8 cellular contexts compared by ENCODE assay signal in the genomic region with DNA sequence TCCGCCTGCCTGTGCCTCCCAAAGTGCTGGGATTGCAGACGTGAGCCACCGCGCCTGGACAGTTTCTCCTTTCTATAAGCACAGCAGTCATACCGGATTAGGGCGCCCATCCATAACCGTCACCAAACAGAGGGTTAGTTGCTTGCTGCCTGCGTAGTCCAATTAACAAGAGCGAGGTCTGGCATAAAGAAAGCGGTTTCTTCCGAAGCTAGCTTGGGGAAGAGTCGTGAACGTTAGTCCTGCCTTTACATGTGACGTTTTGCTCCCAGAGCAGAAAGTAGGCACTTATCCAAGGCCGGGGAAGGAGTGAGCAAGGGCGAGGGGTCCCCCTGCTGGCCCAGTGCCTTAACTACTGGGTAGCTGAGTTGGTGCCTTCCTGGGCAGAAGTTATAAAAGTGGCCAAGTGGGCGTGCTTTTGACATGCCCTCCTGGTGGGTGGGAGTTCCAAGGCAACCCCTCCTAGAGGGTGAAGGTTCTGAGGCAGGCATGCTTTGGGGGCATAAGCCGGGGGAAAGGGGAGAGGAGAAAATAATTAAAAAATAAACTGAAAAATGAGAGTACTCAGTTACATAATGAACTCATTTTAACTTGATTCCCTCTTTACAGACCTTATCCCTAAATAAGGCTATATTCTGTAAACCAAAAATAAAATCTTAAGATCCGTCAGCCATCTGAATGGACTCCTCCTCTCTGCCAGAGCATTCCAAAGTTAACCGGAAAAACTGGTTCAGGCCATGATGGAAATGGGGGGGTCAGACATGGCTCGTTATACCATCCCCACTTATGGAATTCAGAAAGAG.
DNase-seq lines count a peak whose midpoint lies in the region; ATAC-seq, FAIRE-seq and TF ChIP-seq lines count a peak whose summit lies in the region.

No MANE protein-coding gene starts in this region.

- H3K36me3 ChIP-seq in Karpas-422 (ENCODE audit: insufficient read depth, low read length) (no peaks in the 10 kb centered on the region), stomach smooth muscle (ENCODE audit: control insufficient read depth in 2 of 2, insufficient read depth in 2 of 2, low read length in 2 of 2) (no peaks in the 10 kb centered on the region)

- peak; percentile 96 for TF ChIP-seq CTCF in AG09319 (IDR thresholded peaks at IDR 0.05; ENCODE audit: low read depth, low read length)
- peak; percentile 96 for TF ChIP-seq CTCF in foreskin keratinocyte (conservative IDR thresholded peaks at IDR 0.05)

- H3K27ac ChIP-seq in Karpas-422 (ENCODE audit: low read length), result no peak overlapping the region
- H3K27ac ChIP-seq in foreskin keratinocyte, result no peak overlapping the region
- peak overlapping the region; percentile 60 for H3K27ac ChIP-seq in stomach smooth muscle (ENCODE audit: low read length)

- H3K27me3 ChIP-seq in Karpas-422 (ENCODE audit: low read length), result no peaks in the 10 kb centered on the region
- H3K27me3 ChIP-seq in foreskin keratinocyte, result no peaks in the 10 kb centered on the region
- no peaks in the 10 kb centered on the region for H3K27me3 ChIP-seq in stomach smooth muscle (ENCODE audit: control insufficient read depth in 1 of 2, insufficient read depth in 2 of 2, low read length in 2 of 2)

- no peak overlapping the region for H3K4me2 ChIP-seq in Karpas-422 (ENCODE audit: low read depth, low read length, poor library complexity, severe bottlenecking)

- peaks cover 24% of the 10 kb centered on the region for H4K20me1 ChIP-seq in Karpas-422 (ENCODE audit: insufficient read depth, low read depth, low read length)

- H3K4me3 ChIP-seq in Karpas-422 (ENCODE audit: low read length), result no peak overlapping the region
- H3K4me3 ChIP-seq in stomach smooth muscle (ENCODE audit: low read length in 2 of 2), result peak overlapping the region; percentile 48 to 81

- DNase-seq in AG09319 (ENCODE audit: extremely low read depth, low read depth) (peak; percentile 73), GM19239 (ENCODE audit: insufficient read length, low spot score) (peak; percentile 40), Karpas-422 (peak; percentile 84), RPMI8226 (peak; percentile 91), foreskin keratinocyte (peak in 1 of 2 donors; percentile 72), non-pigmented ciliary epithelial cell (ENCODE audit: low read depth) (peak; percentile 73)
- peak; percentile 56 for DNase-seq in activated effector memory CD4-positive, alpha-beta T cell treated with Interleukin-2 at 50 U/mL for 16 hours

- H2AFZ ChIP-seq in Karpas-422 (ENCODE audit: low read length), result no peak overlapping the region

- H3K9me3 ChIP-seq in Karpas-422 (ENCODE audit: low read length) (no peaks in the 10 kb centered on the region), stomach smooth muscle (ENCODE audit: control insufficient read depth in 2 of 2, low read length in 2 of 2) (no peaks in the 10 kb centered on the region)

- H3K4me1 ChIP-seq in Karpas-422 (ENCODE audit: low read length), result peaks cover 6% of the 10 kb centered on the region; the same call in 1 of the 2 replicates
- H3K4me1 ChIP-seq in foreskin keratinocyte, result peaks cover 8% of the 10 kb centered on the region
- peaks cover 3% of the 10 kb centered on the region for H3K4me1 ChIP-seq in stomach smooth muscle (ENCODE audit: control insufficient read depth, insufficient read depth, low read length)

- no peak overlapping the region for H3K9ac ChIP-seq in Karpas-422 (ENCODE audit: low read length)
- peak overlapping the region; percentile 49 to 78 for H3K9ac ChIP-seq in stomach smooth muscle (ENCODE audit: low read length in 2 of 2)

- H3K79me2 ChIP-seq in Karpas-422 (ENCODE audit: low read length), result no peaks in the 10 kb centered on the region

- ATAC-seq in foreskin keratinocyte, result peak; percentile 93

- FAIRE-seq in GM19239 (lab: Jason Lieb, UNC), result peak; percentile 84

- H3K9me2 ChIP-seq in Karpas-422 (replicated peaks; ENCODE audit: insufficient read depth, low read length), result no peaks in the 10 kb centered on the region
